ENCODE assay signal across 17 cellular contexts in genomic region chr10:11679946-11680345, GRCh38.
DNase-seq lines count a peak whose midpoint lies in the region; ATAC-seq and TF ChIP-seq lines count a peak whose summit lies in the region.
"Had no signal": no experiment of that assay in that cellular context is flagged by ENCODE, and none has a peak within 500 bp of the region (broad histone marks: within the 10 kb centered on the region; RNA-seq: fewer than 3 reads in every experiment).

No MANE protein-coding gene starts in this region.

- no peaks in the 10 kb centered on the region for H3K9me2 ChIP-seq in Karpas-422 (replicated peaks; ENCODE audit: insufficient read depth, low read length)

- DNase-seq in Karpas-422 = no peak
- no peak for DNase-seq in activated B cell treated with CpG ODN at 0.5 μM for 24 hours
- DNase-seq in memory B cell (ENCODE audit: low spot score in 2 of 2) = no peak
- no peak for DNase-seq in SK-N-DZ (ENCODE audit: low spot score)
- DNase-seq: ACHN, DMS79 treated with DMSO at 0.1 percent for 48 hours, KG1, NCI-H187, NCI-H2107, NCI-H510A, NCI-H82, PC-3, RPMI8226, SHP77 treated with DMSO at 0.1 percent for 48 hours had no signal

- TF ChIP-seq CTCF in activated B cell treated with CpG ODN at 0.5 μM for 24 hours (IDR thresholded peaks at IDR 0.05) = no peak

- peaks cover 10% of the 10 kb centered on the region for H3K79me2 ChIP-seq in Karpas-422 (ENCODE audit: low read length)

- intact Hi-C loops in activated B cell treated with CpG ODN at 0.5 μM for 24 hours (cut with micrococcal nuclease) = loop anchor here (5.0 kb wide), 1 partner anchor 32 kb away; no protein-coding TSS in a partner anchor

- no peaks in the 10 kb centered on the region for H3K9me3 ChIP-seq in Karpas-422 (ENCODE audit: low read length)

- H3K36me3 Mint-ChIP-seq in activated B cell treated with CpG ODN at 0.5 μM for 24 hours (ENCODE audit: low read depth) (no peaks in the 10 kb centered on the region), memory B cell (peaks cover 11% of the 10 kb centered on the region)

- H3K4me1 Mint-ChIP-seq in activated B cell treated with CpG ODN at 0.5 μM for 24 hours = peaks cover 94% of the 10 kb centered on the region
- peaks cover 58% of the 10 kb centered on the region for H3K4me1 Mint-ChIP-seq in memory B cell

- H3K27ac Mint-ChIP-seq in activated B cell treated with CpG ODN at 0.5 μM for 24 hours = peak overlapping the region; percentile 100
- H3K27ac Mint-ChIP-seq in memory B cell = peak overlapping the region; percentile 33

- no peaks in the 10 kb centered on the region for H3K9me3 Mint-ChIP-seq in activated B cell treated with CpG ODN at 0.5 μM for 24 hours
- H3K9me3 Mint-ChIP-seq in memory B cell = peaks cover 7% of the 10 kb centered on the region

- H3K4me2 ChIP-seq in Karpas-422 (ENCODE audit: low read depth, low read length, poor library complexity, severe bottlenecking) = peak overlapping the region; percentile 75

- CTCF ChIA-PET in activated B cell treated with CpG ODN at 0.5 μM for 24 hours (lab: Charles Lee) = interaction anchor here (2.1 kb wide), 1 partner anchor 45 kb away, joined by 6 read pairs; no protein-coding TSS in a partner anchor

- ATAC-seq in activated B cell treated with CpG ODN at 0.5 μM for 24 hours (ENCODE audit: low read depth) (no peak), memory B cell (ENCODE audit: low read depth) (no peak), GM21390 (IDR thresholded peaks at IDR 0.05; ENCODE audit: unreplicated experiment) (no peak), GM21528 (IDR thresholded peaks at IDR 0.05; ENCODE audit: low FRiP score, unreplicated experiment) (no peak), GM21723 (IDR thresholded peaks at IDR 0.05; ENCODE audit: unreplicated experiment) (no peak)
- ATAC-seq: PC-3 had no signal

- peak overlapping the region; percentile 98 for H3K27ac ChIP-seq in Karpas-422 (ENCODE audit: low read length)

- H3K4me3 Mint-ChIP-seq in activated B cell treated with CpG ODN at 0.5 μM for 24 hours (no peak overlapping the region), memory B cell (no peak overlapping the region)

- H3K27me3 ChIP-seq in Karpas-422 (ENCODE audit: low read length) = no peaks in the 10 kb centered on the region

- H3K36me3 ChIP-seq in Karpas-422 (ENCODE audit: insufficient read depth, low read length) = peaks cover 20% of the 10 kb centered on the region

- peak overlapping the region; percentile 10; the same call in 1 of the 2 replicates for H3K4me3 ChIP-seq in Karpas-422 (ENCODE audit: low read length)

- no peaks in the 10 kb centered on the region for H4K20me1 ChIP-seq in Karpas-422 (ENCODE audit: insufficient read depth, low read depth, low read length)

- POLR2A ChIA-PET in activated B cell treated with CpG ODN at 0.5 μM for 24 hours (lab: Charles Lee) = interaction anchor here (0.6 to 1.3 kb wide), 3 partner anchors 19 to 68 kb away, joined by 3 to 4 read pairs (median 3); no protein-coding TSS in a partner anchor

- no peaks in the 10 kb centered on the region for H3K27me3 Mint-ChIP-seq in activated B cell treated with CpG ODN at 0.5 μM for 24 hours
- no peaks in the 10 kb centered on the region for H3K27me3 Mint-ChIP-seq in memory B cell

- H2AFZ ChIP-seq in Karpas-422 (ENCODE audit: low read length) = no peak overlapping the region

- H3K9ac ChIP-seq in Karpas-422 (ENCODE audit: low read length) = peak overlapping the region; percentile 78

- peaks cover 98% of the 10 kb centered on the region for H3K4me1 ChIP-seq in Karpas-422 (ENCODE audit: low read length)
